ENCODE assay signal across 22 cellular contexts in genomic region chr2:11290713-11291112, GRCh38. TPM values are rescaled to one million over a fixed set of nuclear protein-coding genes. Genes with fewer than 3 reads are reported as not detected.
DNase-seq lines count a peak whose midpoint lies in the region; ATAC-seq and TF ChIP-seq lines count a peak whose summit lies in the region.
"Had no signal": no experiment of that assay in that cellular context is flagged by ENCODE, and none has a peak within 500 bp of the region (broad histone marks: within the 10 kb centered on the region; RNA-seq: fewer than 3 reads in every experiment).

No MANE protein-coding gene starts in this region.

- H2AK5ac ChIP-seq in trophoblast cell (ENCODE audit: low read length) = no peak overlapping the region

- peak overlapping the region; percentile 47 for H3K4ac ChIP-seq in trophoblast cell (ENCODE audit: low read depth, low read length)

- intact Hi-C loops in left ventricle myocardium inferior (cut with micrococcal nuclease) = loop anchor here (10.0 kb wide), 1 partner anchor 54 kb away; the partner anchor contains the start of gene ROCK2

- H3K4me3 Mint-ChIP-seq in WTC11 (no peak overlapping the region), nephron progenitor cell (no peak overlapping the region)
- H3K4me3 Mint-ChIP-seq: B cell; CD4-positive, CD25-positive, alpha-beta regulatory T cell; CD8-positive, alpha-beta T cell; GM23338; H9 had no signal

- no peak overlapping the region for H4K91ac ChIP-seq in trophoblast cell (ENCODE audit: low read depth, low read length)

- H3K79me1 ChIP-seq in trophoblast cell (ENCODE audit: low read length) = no peaks in the 10 kb centered on the region

- H3K9me3 ChIP-seq in left ventricle myocardium inferior (replicated peaks) (peaks cover 4% of the 10 kb centered on the region), right atrium auricular region (no peaks in the 10 kb centered on the region), trophoblast cell (ENCODE audit: insufficient read depth, low read depth, low read length) (no peaks in the 10 kb centered on the region), skeletal muscle tissue (ENCODE audit: control insufficient read depth in 3 of 3, low read length in 3 of 3) (no peaks in the 10 kb centered on the region)

- H3K4me1 Mint-ChIP-seq in WTC11 (peaks cover 33% of the 10 kb centered on the region), nephron progenitor cell (peaks cover 26% of the 10 kb centered on the region)

- H2AFZ ChIP-seq in trophoblast cell (ENCODE audit: insufficient read depth, low read length, poor library complexity) = no peak overlapping the region
- H2AFZ ChIP-seq: GM23338 had no signal

- CTCF ChIA-PET in WTC11 (lab: Charles Lee) = no interaction called here

- H3K4me3 ChIP-seq in left ventricle myocardium inferior (no peak overlapping the region), right atrium auricular region (no peak overlapping the region), trophoblast cell (ENCODE audit: low read depth, low read length) (no peak overlapping the region), skeletal muscle tissue (ENCODE audit: low read length in 3 of 3) (no peak overlapping the region)
- H3K4me3 ChIP-seq: BLaER1, GM23338 had no signal

- DNase-seq in left ventricle myocardium inferior = no peak
- DNase-seq in right atrium auricular region (ENCODE audit: low spot score) = no peak
- no peak for DNase-seq in WTC11 (ENCODE audit: low spot score)
- no peak for DNase-seq in trophoblast cell
- no peak for DNase-seq in nephron progenitor cell
- DNase-seq in stimulated activated CD4-positive, alpha-beta T cell treated with anti-CD3 and anti-CD28 coated beads, Interleukin-4, amount 100 ng/mL, for 4 hours = no peak
- no peak for DNase-seq in activated T-cell treated with anti-CD3 and anti-CD28 coated beads, Interleukin-2, amount 50 U/mL, for 48 hours
- DNase-seq: Caco-2; CD4-positive, CD25-positive, alpha-beta regulatory T cell; CD8-positive, alpha-beta T cell; DMS153; DMS79; EL; GDM1; H9 had no signal

- H3K4me2 ChIP-seq in trophoblast cell (ENCODE audit: low read length) = no peak overlapping the region
- H3K4me2 ChIP-seq: BLaER1, GM23338 had no signal

- TF ChIP-seq CTCF in left ventricle myocardium inferior (IDR thresholded peaks at IDR 0.05; ENCODE audit: borderline replicate concordance) (no peak), right atrium auricular region (IDR thresholded peaks at IDR 0.05) (no peak), WTC11 (IDR thresholded peaks at IDR 0.05) (no peak), nephron progenitor cell (IDR thresholded peaks at IDR 0.05) (no peak)

- H3K27ac Mint-ChIP-seq in WTC11 (0 out of 2 replicates have a peak overlapping the region, but pooled peaks have one; percentile 16), nephron progenitor cell (no peak overlapping the region)
- H3K27ac Mint-ChIP-seq: B cell; CD4-positive, CD25-positive, alpha-beta regulatory T cell; CD8-positive, alpha-beta T cell; GM23338 had no signal

- H3K9ac ChIP-seq in trophoblast cell (ENCODE audit: low read length) = no peak overlapping the region
- no peak overlapping the region for H3K9ac ChIP-seq in skeletal muscle tissue (ENCODE audit: low read depth in 1 of 3, low read length in 3 of 3)
- H3K9ac ChIP-seq: BLaER1 had no signal

- no peak overlapping the region for H4K8ac ChIP-seq in trophoblast cell (ENCODE audit: low read depth, low read length)

- peaks cover 2% of the 10 kb centered on the region for H3K36me3 Mint-ChIP-seq in WTC11
- peaks cover 22% of the 10 kb centered on the region for H3K36me3 Mint-ChIP-seq in nephron progenitor cell (ENCODE audit: low read depth)

- H3K36me3 ChIP-seq in left ventricle myocardium inferior (peaks cover under 1% of the 10 kb centered on the region), right atrium auricular region (peaks cover 6% of the 10 kb centered on the region), trophoblast cell (ENCODE audit: control insufficient read depth in 1 of 2, insufficient read depth in 2 of 2, low read length in 2 of 2) (no peaks in the 10 kb centered on the region), skeletal muscle tissue (ENCODE audit: control insufficient read depth in 3 of 3, insufficient read depth in 3 of 3, low read length in 3 of 3) (peaks cover 0 to 4% (median 0%) of the 10 kb centered on the region in 3 donors)

- no CpG with 5 or more reads among the region's 4 CpGs for WGBS in trophoblast cell (ENCODE audit: extremely low coverage, insufficient coverage, insufficient read length)

- no peak overlapping the region for H3K18ac ChIP-seq in trophoblast cell (ENCODE audit: low read length)

- H3K27ac ChIP-seq in left ventricle myocardium inferior (replicated peaks) (peak overlapping the region; percentile 10), right atrium auricular region (no peak overlapping the region), trophoblast cell (ENCODE audit: low read depth, low read length) (no peak overlapping the region), skeletal muscle tissue (ENCODE audit: low read depth, low read length) (peak overlapping the region; percentile 45)
- H3K27ac ChIP-seq: 22Rv1, BLaER1, C4-2B had no signal

- H3K27me3 Mint-ChIP-seq in WTC11 (ENCODE audit: low read depth) (no peaks in the 10 kb centered on the region), nephron progenitor cell (ENCODE audit: low read depth, poor library complexity) (no peaks in the 10 kb centered on the region)
- H3K27me3 Mint-ChIP-seq: B cell; CD4-positive, CD25-positive, alpha-beta regulatory T cell had no signal

- H3K4me1 ChIP-seq in left ventricle myocardium inferior (peaks cover 73% of the 10 kb centered on the region), right atrium auricular region (peaks cover 0 to 42% of the 10 kb centered on the region in 2 donors), trophoblast cell (ENCODE audit: control insufficient read depth in 1 of 2, insufficient read depth in 2 of 2, low read length in 2 of 2) (peaks cover 0 to 2% of the 10 kb centered on the region in 2 experiments), skeletal muscle tissue (ENCODE audit: control insufficient read depth in 3 of 3, insufficient read depth in 3 of 3, low read length in 3 of 3) (peaks cover 6 to 24% (median 14%) of the 10 kb centered on the region in 3 donors)

- no peak overlapping the region for H2BK120ac ChIP-seq in trophoblast cell (ENCODE audit: insufficient read depth, low read length, poor library complexity)

- no peak overlapping the region for H2BK5ac ChIP-seq in trophoblast cell (ENCODE audit: low read depth, low read length, poor library complexity)

- H3K9me3 Mint-ChIP-seq in WTC11 = 0 out of 2 replicates have a peak, but pooled peaks cover 2% of the 10 kb centered on the region
- peaks cover 7% of the 10 kb centered on the region for H3K9me3 Mint-ChIP-seq in nephron progenitor cell
- H3K9me3 Mint-ChIP-seq: CD8-positive, alpha-beta T cell; GM23338; H9 had no signal

- peaks cover 2% of the 10 kb centered on the region for H3K79me2 ChIP-seq in trophoblast cell (ENCODE audit: control insufficient read depth, insufficient read depth, low read length, poor library complexity)

- H2BK12ac ChIP-seq in trophoblast cell (ENCODE audit: low read length) = no peak overlapping the region

- H3K14ac ChIP-seq in trophoblast cell (ENCODE audit: low read length) = no peak overlapping the region

- H3K27me3 ChIP-seq in left ventricle myocardium inferior (ENCODE audit: low read depth) (no peaks in the 10 kb centered on the region), right atrium auricular region (no peaks in the 10 kb centered on the region), trophoblast cell (ENCODE audit: insufficient read depth, low read length) (no peaks in the 10 kb centered on the region), skeletal muscle tissue (ENCODE audit: control insufficient read depth in 3 of 3, insufficient read depth in 3 of 3, low read length in 3 of 3) (no peaks in the 10 kb centered on the region)
- H3K27me3 ChIP-seq: BLaER1 had no signal

- H3K23ac ChIP-seq in trophoblast cell (ENCODE audit: low read length) = no peak overlapping the region

- no peak overlapping the region for H4K12ac ChIP-seq in trophoblast cell (ENCODE audit: low read depth, low read length)

- POLR2A ChIA-PET in WTC11 (lab: Charles Lee) = no interaction called here

- ATAC-seq in WTC11 = no peak
- ATAC-seq: CD8-positive, alpha-beta T cell; GM23338; HCT116 had no signal

TF ChIP-seq in WTC11, 78 proteins besides CTCF, POLR2A, EP300 and RAD21 (continues in another document):
- no peak for TF ChIP-seq ZNF532 (CRISPR knock-in tag; IDR thresholded peaks at IDR 0.05; ENCODE audit: borderline replicate concordance)

RNA-seq across cellular contexts. Expression of gene ROCK2, which starts 53.7 kb away (rescaled TPM):
- total RNA-seq in left ventricle myocardium inferior (30.2 TPM), right atrium auricular region (10 to 100 TPM; 32.3 to 32.6 TPM), WTC11 (2021) (21.3 to 25.9 TPM (median 22.4 TPM) in 3 replicates), skeletal muscle tissue (37.1 TPM)
- 36.9 and 37.0 TPM in 2 replicates for polyA plus RNA-seq in trophoblast cell (2013)

Comparison
In these comparisons a context has a peak if more than half of its experiments do, and no peak if none do; other contexts are left out.
1. H3K27ac ChIP-seq: peak in left ventricle myocardium inferior (single experiment) and skeletal muscle tissue (single experiment); none in right atrium auricular region (0 of 2) and trophoblast cell (single experiment).